8 cellular contexts compared by ENCODE assay signal in the genomic region with DNA sequence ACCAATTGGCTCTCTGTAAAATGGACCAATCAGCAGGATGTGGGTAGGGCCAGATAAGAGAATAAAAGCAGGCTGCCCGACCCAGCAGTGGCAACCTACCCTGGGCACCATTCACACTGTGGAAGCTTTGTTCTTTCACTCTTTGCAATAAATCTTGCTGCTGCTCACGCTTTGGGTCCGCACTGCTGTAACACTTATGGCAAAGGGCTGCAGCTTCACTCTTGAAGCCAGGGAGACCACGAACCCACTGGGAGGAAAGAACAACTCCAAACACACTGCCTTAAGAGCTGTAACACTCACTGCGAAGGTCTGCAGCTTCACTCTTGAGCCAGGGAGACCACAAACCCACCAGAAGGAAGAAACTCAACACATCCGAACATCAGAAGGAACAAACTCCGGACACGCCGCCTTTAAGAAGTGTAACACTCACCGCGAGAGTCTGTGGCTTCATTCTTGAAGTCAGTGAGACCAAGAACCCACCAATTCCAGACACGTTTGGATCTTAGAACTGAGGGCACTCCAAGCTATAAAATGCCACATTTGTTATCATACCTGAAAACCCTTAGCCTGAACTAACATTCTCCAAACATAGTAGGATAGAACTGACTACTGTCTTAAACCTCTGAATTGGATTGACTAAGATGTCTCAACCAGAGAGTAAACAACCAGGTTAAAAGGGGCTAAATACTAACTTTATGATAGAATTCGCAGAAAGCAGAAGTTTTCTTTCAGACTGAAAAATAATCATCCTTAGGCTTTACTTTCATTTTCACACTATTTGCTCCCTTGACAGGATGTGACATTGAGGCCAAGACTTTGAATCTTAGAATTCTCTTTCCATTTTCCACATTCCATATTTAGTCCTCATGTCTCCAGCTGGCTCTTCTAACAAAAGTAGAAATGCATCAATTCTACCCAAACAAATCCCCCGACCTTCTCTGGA. TPM values are rescaled to one million over a fixed set of nuclear protein-coding genes. Genes with fewer than 3 reads are reported as not detected.
DNase-seq lines count a peak whose midpoint lies in the region; ATAC-seq, FAIRE-seq and TF ChIP-seq lines count a peak whose summit lies in the region.

No MANE protein-coding gene starts in this region.

- WGBS in small intestine, 3 donors, result 60 to 82% (median 80%) methylated on average over 14 of the region's 14 CpGs

- H3K27ac ChIP-seq in Peyer's patch (peak overlapping the region; percentile 73 to 77 (median 73)), small intestine (ENCODE audit: low read depth in 1 of 2, low read length in 1 of 2) (peak overlapping the region; percentile 84 to 90)
- H3K27ac ChIP-seq in effector memory CD4-positive, alpha-beta T cell (ENCODE audit: insufficient read depth, low read length, poor library complexity, severe bottlenecking), result peak overlapping the region; percentile 73

- ATAC-seq in HG02588 (IDR thresholded peaks at IDR 0.05; ENCODE audit: unreplicated experiment), result peak; percentile 26
- no peak for ATAC-seq in esophagus mucosa

- H3K27me3 ChIP-seq in Peyer's patch (no peaks in the 10 kb centered on the region), small intestine (ENCODE audit: control insufficient read depth in 2 of 2, insufficient read depth in 2 of 2, low read length in 2 of 2) (no peaks in the 10 kb centered on the region)
- no peaks in the 10 kb centered on the region for H3K27me3 ChIP-seq in effector memory CD4-positive, alpha-beta T cell (replicated peaks; ENCODE audit: control insufficient read depth, insufficient read depth, low read length, poor library complexity, severe bottlenecking)

- no peak for TF ChIP-seq CTCF in Peyer's patch (IDR thresholded peaks at IDR 0.05)

- H3K9me3 ChIP-seq in Peyer's patch (no peaks in the 10 kb centered on the region), small intestine (ENCODE audit: control insufficient read depth, low read depth) (no peaks in the 10 kb centered on the region)
- no peaks in the 10 kb centered on the region for H3K9me3 ChIP-seq in effector memory CD4-positive, alpha-beta T cell (ENCODE audit: control insufficient read depth, low read length)

- H3K36me3 ChIP-seq in Peyer's patch, result no peaks in the 10 kb centered on the region
- peaks cover 5% of the 10 kb centered on the region for H3K36me3 ChIP-seq in effector memory CD4-positive, alpha-beta T cell (ENCODE audit: control insufficient read depth, insufficient read depth, low read length)
- peaks cover 0 to 1% of the 10 kb centered on the region in 2 donors for H3K36me3 ChIP-seq in small intestine (ENCODE audit: control insufficient read depth in 2 of 2, insufficient read depth in 2 of 2, low read length in 2 of 2)

- H3K4me3 ChIP-seq in Peyer's patch, result peak overlapping the region; percentile 25 to 37 (median 28)
- H3K4me3 ChIP-seq in effector memory CD4-positive, alpha-beta T cell (ENCODE audit: insufficient read depth, low read depth, low read length, poor library complexity, severe bottlenecking), result peak overlapping the region; percentile 56
- H3K4me3 ChIP-seq in small intestine (ENCODE audit: low read depth in 1 of 2, low read length in 2 of 2), result peak overlapping the region in 1 of 2 donors; percentile 10

- H3K4me1 ChIP-seq in Peyer's patch (peaks cover 0 to 27% (median 7%) of the 10 kb centered on the region in 4 donors), small intestine (ENCODE audit: control insufficient read depth in 2 of 2, insufficient read depth in 1 of 2, low read depth in 1 of 2, low read length in 1 of 2) (peaks cover 0 to 8% of the 10 kb centered on the region in 2 donors)
- no peaks in the 10 kb centered on the region for H3K4me1 ChIP-seq in effector memory CD4-positive, alpha-beta T cell (ENCODE audit: control insufficient read depth, insufficient read depth, low read length, poor library complexity, severe bottlenecking)

- DNase-seq in Peyer's patch (peak in 1 of 3 donors; percentile 23), small intestine (no peak), NCI-H128 (lab: John Stamatoyannopoulos, UW; ENCODE audit: unreplicated experiment) (no peak), NCI-H2196 (lab: John Stamatoyannopoulos, UW; ENCODE audit: unreplicated experiment) (no peak)
- DNase-seq in effector memory CD4-positive, alpha-beta T cell, result no peak

- no peak for FAIRE-seq in small intestine (lab: Jason Lieb, UNC)

- peak; percentile 30 for TF ChIP-seq POLR2A in GM15510 (IDR thresholded peaks at IDR 0.05; ENCODE audit: borderline replicate concordance, extremely low read depth, insufficient read length)
- TF ChIP-seq POLR2A in Peyer's patch (IDR thresholded peaks at IDR 0.05), result peak in 1 of 2 donors; percentile 37

RNA-seq across cellular contexts. Expression of gene CDKL1, which starts 33.6 kb away (rescaled TPM):
- total RNA-seq in Peyer's patch (10 to 100 TPM; 11.3 to 20.4 (median 15.5) TPM), esophagus mucosa (8.2 TPM)
- 1 to 10 TPM; 5.9 to 8.1 (median 6.0) TPM for polyA plus RNA-seq in small intestine

RNA-seq across cellular contexts. Expression of gene DMAC2L, which starts 50.9 kb away (rescaled TPM):
- total RNA-seq in Peyer's patch (10 to 100 TPM in 3 of 4 donors, 1 to 10 TPM in 1; 7.7 to 23.9 (median 15.7) TPM), esophagus mucosa (15.2 TPM)
- 10 to 100 TPM; 13.6 to 27.0 (median 18.3) TPM for polyA plus RNA-seq in small intestine

RNA-seq across cellular contexts. Expression of gene L2HGDH, which starts 51.0 kb away (rescaled TPM):
- total RNA-seq in Peyer's patch (10 to 100 TPM in 1 of 4 donors, 1 to 10 TPM in 3; 4.6 to 29.7 (median 8.8) TPM), esophagus mucosa (6.0 TPM)
- 1 to 10 TPM; 1.1 to 5.9 (median 3.6) TPM for polyA plus RNA-seq in small intestine
